In the genomic region with DNA sequence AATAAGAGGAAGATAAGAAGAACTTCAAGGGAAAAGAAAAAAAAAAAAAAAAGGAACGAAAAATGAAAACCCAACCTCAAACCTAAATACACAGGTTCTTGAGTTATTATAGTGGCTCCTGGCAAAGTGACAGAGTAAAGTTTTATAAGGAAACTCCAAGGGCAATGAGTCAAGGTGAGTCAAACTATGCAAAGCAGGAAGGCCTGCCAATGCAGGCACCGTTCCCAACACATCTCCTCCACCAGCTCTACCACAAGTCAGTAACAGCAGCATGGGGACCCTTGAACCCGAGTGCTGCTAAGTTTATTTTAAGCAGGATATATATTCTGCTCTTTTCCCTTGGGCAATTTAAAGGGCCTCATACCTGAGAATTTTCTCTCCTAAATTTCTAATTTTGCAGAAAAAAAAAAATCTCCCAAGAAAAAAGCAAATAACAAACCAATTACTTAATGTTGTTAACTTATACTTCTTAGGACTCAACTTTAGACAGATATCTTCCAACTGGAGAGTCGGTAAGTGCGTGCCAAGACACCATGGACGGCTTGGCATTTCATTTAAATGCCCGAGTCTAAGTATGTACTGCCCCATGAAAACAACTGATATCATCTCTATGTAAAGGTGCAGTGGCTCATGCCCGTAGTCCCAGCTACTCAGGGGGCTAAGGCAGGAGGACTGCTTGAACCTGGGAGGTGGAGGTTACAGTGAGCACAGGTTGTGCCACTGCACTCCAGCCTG, we compare ENCODE assay signal across 12 cellular contexts.
DNase-seq lines count a peak whose midpoint lies in the region; ATAC-seq and TF ChIP-seq lines count a peak whose summit lies in the region.
"Had no signal": no experiment of that assay in that cellular context is flagged by ENCODE, and none has a peak within 500 bp of the region (broad histone marks: within the 10 kb centered on the region; RNA-seq: fewer than 3 reads in every experiment).

No MANE protein-coding gene starts in this region.

- H3K4me1 Mint-ChIP-seq in activated T-cell treated with anti-CD3 and anti-CD28 coated beads, Interleukin-2, amount 50 U/mL, for 72 hours (ENCODE audit: low read depth) = peaks cover 11% of the 10 kb centered on the region

- TF ChIP-seq CTCF in thyroid gland (IDR thresholded peaks at IDR 0.05) = no peak

- 42 to 52% methylated on average over 8 of the region's 8 CpGs for WGBS in thyroid gland, 2 donors

- DNase-seq in activated T-cell treated with anti-CD3 and anti-CD28 coated beads, Interleukin-2, amount 50 U/mL, for 72 hours = no peak
- DNase-seq in activated T-cell treated with anti-CD3 and anti-CD28 coated beads for 4 hours (no peak), amniotic epithelial cell (ENCODE audit: low read depth) (peak; percentile 69), left cardiac atrium (peak; percentile 54), thyroid gland (peak; percentile 89 to 90), NCI-H69 (lab: John Stamatoyannopoulos, UW) (no peak)
- DNase-seq: NCI-H748 treated with DMSO at 0.1 percent for 48 hours had no signal

- peak overlapping the region; percentile 72 to 80 (median 72) for H3K27ac ChIP-seq in thyroid gland

- ATAC-seq in activated T-cell treated with anti-CD3 and anti-CD28 coated beads, Interleukin-2, amount 50 U/mL, for 72 hours (replicated peaks in 1 of 2) = no peak
- ATAC-seq in left cardiac atrium (peak in 1 of 2 donors; percentile 78), HG02938 (IDR thresholded peaks at IDR 0.05; ENCODE audit: unreplicated experiment) (no peak), GM18867 (IDR thresholded peaks at IDR 0.05; ENCODE audit: unreplicated experiment) (no peak)
- ATAC-seq: K562 had no signal

- H3K27ac Mint-ChIP-seq in activated T-cell treated with anti-CD3 and anti-CD28 coated beads, Interleukin-2, amount 50 U/mL, for 72 hours = peak overlapping the region; percentile 67
- H3K27ac Mint-ChIP-seq: T-helper 2 cell treated with Interferon-gamma antibody and Interleukin-4, amounts not matched to agents 5 μg/mL and 100 μg/mL, for 36 hours; type B pancreatic cell had no signal

- peaks cover 52 to 71% of the 10 kb centered on the region in 2 donors for H3K4me1 ChIP-seq in thyroid gland

- no peaks in the 10 kb centered on the region for H3K9me3 ChIP-seq in thyroid gland

- peaks cover 5 to 12% of the 10 kb centered on the region in 2 donors for H3K36me3 ChIP-seq in thyroid gland

- no peak for TF ChIP-seq POLR2A in thyroid gland (IDR thresholded peaks at IDR 0.05)

- no peaks in the 10 kb centered on the region for H3K9me3 Mint-ChIP-seq in activated T-cell treated with anti-CD3 and anti-CD28 coated beads, Interleukin-2, amount 50 U/mL, for 72 hours
- H3K9me3 Mint-ChIP-seq: T-helper 2 cell treated with Interferon-gamma antibody and Interleukin-4, amounts not matched to agents 5 μg/mL and 100 μg/mL, for 36 hours; type B pancreatic cell had no signal

- H3K4me3 Mint-ChIP-seq in activated T-cell treated with anti-CD3 and anti-CD28 coated beads, Interleukin-2, amount 50 U/mL, for 72 hours = no peak overlapping the region
- H3K4me3 Mint-ChIP-seq: T-helper 2 cell treated with Interferon-gamma antibody and Interleukin-4, amounts not matched to agents 5 μg/mL and 100 μg/mL, for 36 hours; type B pancreatic cell had no signal

- no peaks in the 10 kb centered on the region for H3K27me3 ChIP-seq in thyroid gland

- H3K36me3 Mint-ChIP-seq in activated T-cell treated with anti-CD3 and anti-CD28 coated beads, Interleukin-2, amount 50 U/mL, for 72 hours (ENCODE audit: insufficient read depth in 2 of 2) = peaks cover 12 to 15% of the 10 kb centered on the region in 2 donors

- intact Hi-C loops in left cardiac atrium (cut with DNase I) = no loop called here
- intact Hi-C loops in thyroid gland (cut with DNase I) = no loop called here

- no peaks in the 10 kb centered on the region for H3K27me3 Mint-ChIP-seq in activated T-cell treated with anti-CD3 and anti-CD28 coated beads, Interleukin-2, amount 50 U/mL, for 72 hours (ENCODE audit: low read depth)
- H3K27me3 Mint-ChIP-seq: type B pancreatic cell had no signal

- H3K4me3 ChIP-seq in thyroid gland (replicated peaks in 1 of 3) = no peak overlapping the region
- H3K4me3 ChIP-seq: K562 had no signal

Comparison
In these comparisons a context has a peak if more than half of its experiments do, and no peak if none do; other contexts are left out.
1. DNase-seq: peak in amniotic epithelial cell (single experiment), left cardiac atrium (single experiment) and thyroid gland (2 of 2); none in activated T-cell treated with anti-CD3 and anti-CD28 coated beads, Interleukin-2, amount 50 U/mL, for 72 hours (0 of 2), activated T-cell treated with anti-CD3 and anti-CD28 coated beads for 4 hours (single experiment) and NCI-H69 (single experiment).